8 cellular contexts compared by ENCODE assay signal in the genomic region with DNA sequence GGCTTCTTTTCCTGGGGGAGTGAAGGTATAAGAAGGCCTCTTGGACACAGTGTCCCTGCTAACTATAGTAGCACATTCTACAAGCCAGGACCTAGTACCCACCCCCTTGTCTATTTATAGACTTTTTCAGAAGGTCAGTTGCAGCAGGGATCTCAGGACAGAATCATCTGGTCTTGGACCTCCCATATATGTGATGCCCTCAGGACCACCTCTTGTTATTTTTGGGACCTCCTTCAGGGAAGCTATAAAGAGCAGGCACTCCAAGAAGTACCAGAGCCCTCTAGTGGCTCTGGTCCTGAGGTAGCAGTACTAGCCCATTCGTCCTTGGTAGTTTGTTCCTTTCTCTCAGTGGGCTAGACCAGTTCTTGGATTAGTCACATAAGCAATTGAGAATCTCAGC. TPM values are rescaled to one million over a fixed set of nuclear protein-coding genes. Genes with fewer than 3 reads are reported as not detected.
A peak's percentile ranks its signal among the peaks of the same experiment; 100 is the strongest.
DNase-seq lines count a peak whose midpoint lies in the region; ATAC-seq, FAIRE-seq and TF ChIP-seq lines count a peak whose summit lies in the region.

No MANE protein-coding gene starts in this region.

- FAIRE-seq in keratinocyte (lab: Jason Lieb, UNC) = no peak

- TF ChIP-seq CTCF in BE2C (IDR thresholded peaks at IDR 0.05; ENCODE audit: low read depth, low read length) = peak; percentile 68
- TF ChIP-seq CTCF in WTC11 (IDR thresholded peaks at IDR 0.05) = no peak
- TF ChIP-seq CTCF in keratinocyte (optimal IDR thresholded peaks at IDR 0.05 in 1 of 3, IDR thresholded peaks at IDR 0.05 in 1 of 3, conservative IDR thresholded peaks at IDR 0.05 in 1 of 3; ENCODE audit: extremely low read depth in 1 of 3, insufficient read depth in 2 of 3, low read length in 3 of 3) = peak; percentile 31 to 54 (median 54)

- H3K9me3 Mint-ChIP-seq in WTC11 = no peaks in the 10 kb centered on the region

- no peaks in the 10 kb centered on the region for H3K27me3 Mint-ChIP-seq in WTC11 (ENCODE audit: low read depth)

- H2AFZ ChIP-seq in keratinocyte (ENCODE audit: control insufficient read depth, low read length) = no peak overlapping the region

- no peak overlapping the region for H3K4me3 Mint-ChIP-seq in WTC11

- H4K20me1 ChIP-seq in keratinocyte (ENCODE audit: control insufficient read depth, extremely low read depth, insufficient read depth, low read length) = no peaks in the 10 kb centered on the region

- H3K4me1 ChIP-seq in BE2C (no peaks in the 10 kb centered on the region), keratinocyte (ENCODE audit: control insufficient read depth, extremely low read depth, insufficient read depth, low read length) (peaks cover 5% of the 10 kb centered on the region)

- POLR2A ChIA-PET in WTC11 (lab: Charles Lee) = no interaction called here

- H3K4me2 ChIP-seq in keratinocyte (ENCODE audit: control insufficient read depth, extremely low read depth, insufficient read depth, low read depth, low read length) = no peak overlapping the region

- dilution Hi-C loops in keratinocyte (cut with MboI; ENCODE audit: extremely low pct_ligation_motif_present, low sequenced_read_pairs) = no loop called here

- H3K27me3 ChIP-seq in BE2C (no peaks in the 10 kb centered on the region), keratinocyte (ENCODE audit: control insufficient read depth, extremely low read depth, insufficient read depth, low read length) (no peaks in the 10 kb centered on the region)

- no peak overlapping the region for H3K27ac ChIP-seq in keratinocyte (ENCODE audit: control insufficient read depth, insufficient read depth, low read length)

- no peaks in the 10 kb centered on the region for H3K79me2 ChIP-seq in keratinocyte (ENCODE audit: control insufficient read depth, insufficient read depth, low read length)

- H3K9ac ChIP-seq in keratinocyte (ENCODE audit: control insufficient read depth, extremely low read depth, insufficient read depth, low read length) = no peak overlapping the region

- H3K9me3 ChIP-seq in BE2C (no peaks in the 10 kb centered on the region), keratinocyte (ENCODE audit: control insufficient read depth, low read depth, low read length) (no peaks in the 10 kb centered on the region)

- H3K4me3 ChIP-seq in BE2C (ENCODE audit: low read depth, low read length) (no peak overlapping the region), keratinocyte (ENCODE audit: control insufficient read depth in 2 of 3, extremely low read depth in 1 of 3, insufficient read depth in 2 of 3, low read depth in 1 of 3, low read length in 3 of 3) (no peak overlapping the region)

- no peaks in the 10 kb centered on the region for H3K9me1 ChIP-seq in keratinocyte (ENCODE audit: control insufficient read depth, extremely low read depth, insufficient read depth, low read length)

- ATAC-seq in WTC11 (peak; percentile 24), HG03571 (IDR thresholded peaks at IDR 0.05; ENCODE audit: unreplicated experiment) (no peak)

- no peak overlapping the region; the same call in 1 of the 2 replicates for H3K27ac Mint-ChIP-seq in WTC11

- peaks cover 11% of the 10 kb centered on the region for H3K4me1 Mint-ChIP-seq in WTC11

- DNase-seq in BE2C (no peak), HCEC 1CT (peak; percentile 15), WTC11 (ENCODE audit: low spot score) (no peak), keratinocyte (ENCODE audit: low read depth, low spot score) (no peak), NCI-H345 treated with DMSO at 0.1 percent for 48 hours (lab: John Stamatoyannopoulos, UW; ENCODE audit: unreplicated experiment) (no peak), hippocampal formation (lab: John Stamatoyannopoulos, UW) (no peak), NCI-H2029 treated with DMSO at 0.1 percent for 48 hours (lab: John Stamatoyannopoulos, UW) (no peak)

- peaks cover 52% of the 10 kb centered on the region for H3K36me3 Mint-ChIP-seq in WTC11

- H3K36me3 ChIP-seq in BE2C (peaks cover 60% of the 10 kb centered on the region), keratinocyte (ENCODE audit: control insufficient read depth in 2 of 2, extremely low read depth in 1 of 2, insufficient read depth in 2 of 2, low read length in 2 of 2) (peaks cover 17 to 30% of the 10 kb centered on the region in 2 experiments)

- CTCF ChIA-PET in WTC11 (lab: Charles Lee) = interaction anchor here (0.6 to 1.2 kb wide), 7 partner anchors 13 to 193 kb away, joined by 3 to 10 read pairs (median 4); a partner anchor contains a TSS

TF ChIP-seq in WTC11, 78 proteins besides CTCF, POLR2A, EP300 and RAD21 (continues in another document):
- no peak for TF ChIP-seq MXD4 (CRISPR knock-in tag; IDR thresholded peaks at IDR 0.05; ENCODE audit: borderline replicate concordance)
- TF ChIP-seq, protein P1, sequence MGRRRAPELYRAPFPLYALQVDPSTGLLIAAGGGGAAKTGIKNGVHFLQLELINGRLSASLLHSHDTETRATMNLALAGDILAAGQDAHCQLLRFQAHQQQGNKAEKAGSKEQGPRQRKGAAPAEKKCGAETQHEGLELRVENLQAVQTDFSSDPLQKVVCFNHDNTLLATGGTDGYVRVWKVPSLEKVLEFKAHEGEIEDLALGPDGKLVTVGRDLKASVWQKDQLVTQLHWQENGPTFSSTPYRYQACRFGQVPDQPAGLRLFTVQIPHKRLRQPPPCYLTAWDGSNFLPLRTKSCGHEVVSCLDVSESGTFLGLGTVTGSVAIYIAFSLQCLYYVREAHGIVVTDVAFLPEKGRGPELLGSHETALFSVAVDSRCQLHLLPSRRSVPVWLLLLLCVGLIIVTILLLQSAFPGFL (CRISPR knock-in tag; IDR thresholded peaks at IDR 0.05; ENCODE audit: borderline replicate concordance) = no peak
- TF ChIP-seq, protein P2, sequence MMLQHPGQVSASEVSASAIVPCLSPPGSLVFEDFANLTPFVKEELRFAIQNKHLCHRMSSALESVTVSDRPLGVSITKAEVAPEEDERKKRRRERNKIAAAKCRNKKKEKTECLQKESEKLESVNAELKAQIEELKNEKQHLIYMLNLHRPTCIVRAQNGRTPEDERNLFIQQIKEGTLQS (CRISPR knock-in tag; conservative IDR thresholded peaks at IDR 0.05) = no peak

RNA-seq across cellular contexts. Expression of a gene that starts 4.3 kb away (rescaled TPM):
- 25.3 TPM for polyA plus RNA-seq in BE2C (2012; ENCODE audit: insufficient read depth, insufficient read length, low read depth)
- 22.7 to 26.2 TPM (median 24.4 TPM) in 3 replicates for total RNA-seq in WTC11 (2021)
- polyA plus RNA-seq in keratinocyte = 7.5 to 12.1 TPM (median 11.6 TPM) in 3 replicates
- polyA plus RNA-seq in keratinocyte (2011; ENCODE audit: low read depth) = 1.4 TPM
- polyA plus RNA-seq in keratinocyte (2011; cell fraction: cytosol; rRNA removed) = 4.1 and 6.3 TPM in 2 replicates
- 24.8 and 25.0 TPM in 2 replicates for polyA plus RNA-seq in keratinocyte (2011; cell fraction: nucleus; rRNA removed)
- polyA plus RNA-seq in keratinocyte (2012; ENCODE audit: low replicate concordance) = 4.4 and 4.6 TPM in 2 replicates
- 3.9 to 7.4 TPM (median 4.4 TPM) in 3 replicates for polyA minus RNA-seq in keratinocyte
- polyA minus RNA-seq in keratinocyte (2011; cell fraction: cytosol; rRNA and poly(A)+ RNA removed) = 3.6 TPM
- polyA minus RNA-seq in keratinocyte (2011; cell fraction: nucleus; rRNA and poly(A)+ RNA removed) = 2.4 and 5.7 TPM in 2 replicates

RNA-seq across cellular contexts. Expression of a gene that starts 12.8 kb away (rescaled TPM):
- 32.3 TPM for polyA plus RNA-seq in BE2C (2012; ENCODE audit: insufficient read depth, insufficient read length, low read depth)
- 33.0 to 41.2 TPM (median 38.6 TPM) in 3 replicates for total RNA-seq in WTC11 (2021)
- 14.0 to 21.0 TPM (median 15.2 TPM) in 3 replicates for polyA plus RNA-seq in keratinocyte
- 4.0 TPM for polyA plus RNA-seq in keratinocyte (2011; ENCODE audit: low read depth)
- polyA plus RNA-seq in keratinocyte (2011; cell fraction: cytosol; rRNA removed) = 12.9 and 17.4 TPM in 2 replicates
- 66.1 and 81.3 TPM in 2 replicates for polyA plus RNA-seq in keratinocyte (2011; cell fraction: nucleus; rRNA removed)
- 11.1 and 32.5 TPM in 2 replicates for polyA plus RNA-seq in keratinocyte (2012; ENCODE audit: low replicate concordance)
- polyA minus RNA-seq in keratinocyte = 29.8 to 157 TPM (median 37.3 TPM) in 3 replicates
- 32.6 TPM for polyA minus RNA-seq in keratinocyte (2011; cell fraction: cytosol; rRNA and poly(A)+ RNA removed)
- 37.0 and 48.9 TPM in 2 replicates for polyA minus RNA-seq in keratinocyte (2011; cell fraction: nucleus; rRNA and poly(A)+ RNA removed)

RNA-seq across cellular contexts. Expression of a gene that starts 29.1 kb away (rescaled TPM):
- polyA plus RNA-seq in BE2C (2012; ENCODE audit: insufficient read depth, insufficient read length, low read depth) = 362 TPM
- 241 to 275 TPM (median 246 TPM) in 3 replicates for total RNA-seq in WTC11 (2021)
- 54.3 to 197 TPM (median 105 TPM) in 3 replicates for polyA plus RNA-seq in keratinocyte
- polyA plus RNA-seq in keratinocyte (2011; ENCODE audit: low read depth) = 50.2 TPM
- polyA plus RNA-seq in keratinocyte (2011; cell fraction: cytosol; rRNA removed) = 127 and 169 TPM in 2 replicates
- polyA plus RNA-seq in keratinocyte (2011; cell fraction: nucleus; rRNA removed) = 154 and 160 TPM in 2 replicates
- polyA plus RNA-seq in keratinocyte (2012; ENCODE audit: low replicate concordance) = 71.9 and 113 TPM in 2 replicates
- polyA minus RNA-seq in keratinocyte = 67.6 to 211 TPM (median 146 TPM) in 3 replicates
- 105 TPM for polyA minus RNA-seq in keratinocyte (2011; cell fraction: cytosol; rRNA and poly(A)+ RNA removed)
- 83.0 and 115 TPM in 2 replicates for polyA minus RNA-seq in keratinocyte (2011; cell fraction: nucleus; rRNA and poly(A)+ RNA removed)

RNA-seq across cellular contexts. Expression of a gene that starts 41.2 kb away (rescaled TPM):
- 0.60 TPM for polyA plus RNA-seq in BE2C (2012; ENCODE audit: insufficient read depth, insufficient read length, low read depth)
- total RNA-seq in WTC11 (2021) = 0.26 to 0.62 TPM (median 0.46 TPM) in 3 replicates
- 0.09 TPM in 1 of 3 replicates, not detected in the others for polyA plus RNA-seq in keratinocyte
- not detected for polyA plus RNA-seq in keratinocyte (2011; ENCODE audit: low read depth)
- polyA plus RNA-seq in keratinocyte (2011; cell fraction: cytosol; rRNA removed) = not detected in 2 replicates
- polyA plus RNA-seq in keratinocyte (2011; cell fraction: nucleus; rRNA removed) = 0.15 TPM in 1 of 2 replicates, not detected in the other
- polyA plus RNA-seq in keratinocyte (2012; ENCODE audit: low replicate concordance) = not detected in 2 replicates
- 1.2 TPM in 1 of 3 replicates, not detected in the others for polyA minus RNA-seq in keratinocyte
- polyA minus RNA-seq in keratinocyte (2011; cell fraction: cytosol; rRNA and poly(A)+ RNA removed) = not detected
- not detected in 2 replicates for polyA minus RNA-seq in keratinocyte (2011; cell fraction: nucleus; rRNA and poly(A)+ RNA removed)

RNA-seq across cellular contexts. Expression of a gene that starts 44.8 kb away (rescaled TPM):
- polyA plus RNA-seq in BE2C (2012; ENCODE audit: insufficient read depth, insufficient read length, low read depth) = 129 TPM
- 171 to 193 TPM (median 192 TPM) in 3 replicates for total RNA-seq in WTC11 (2021)
- polyA plus RNA-seq in keratinocyte = 122 to 162 TPM (median 160 TPM) in 3 replicates
- 52.6 TPM for polyA plus RNA-seq in keratinocyte (2011; ENCODE audit: low read depth)
- 146 and 188 TPM in 2 replicates for polyA plus RNA-seq in keratinocyte (2011; cell fraction: cytosol; rRNA removed)
- polyA plus RNA-seq in keratinocyte (2011; cell fraction: nucleus; rRNA removed) = 146 and 153 TPM in 2 replicates
- polyA plus RNA-seq in keratinocyte (2012; ENCODE audit: low replicate concordance) = 82.7 and 95.9 TPM in 2 replicates
- polyA minus RNA-seq in keratinocyte = 23.1 to 90.2 TPM (median 77.2 TPM) in 3 replicates
- polyA minus RNA-seq in keratinocyte (2011; cell fraction: cytosol; rRNA and poly(A)+ RNA removed) = 30.5 TPM
- 19.6 and 31.4 TPM in 2 replicates for polyA minus RNA-seq in keratinocyte (2011; cell fraction: nucleus; rRNA and poly(A)+ RNA removed)
